In genomic region chr10:103139803-103140202, GRCh38 we compare ENCODE assay signal across 17 cellular contexts.
"Had no signal": no experiment of that assay in that cellular context is flagged by ENCODE, and none has a peak within 500 bp of the region (broad histone marks: within the 10 kb centered on the region; RNA-seq: fewer than 3 reads in every experiment).

No MANE protein-coding gene starts in this region.

- H3K4me3 Mint-ChIP-seq: activated naive CD8-positive, alpha-beta T cell treated with anti-CD3 and anti-CD28 coated beads, Interleukin-2, amount 10 ng/mL, durations not matched to agents 7 days and 5 days had no signal

- H3K9me3 ChIP-seq: gastroesophageal sphincter, thyroid gland, uterus had no signal

- H3K36me3 ChIP-seq: uterus had no signal

- DNase-seq: activated CD4-positive, alpha-beta T cell treated with anti-CD3 and anti-CD28 coated beads for 4 hours; activated effector memory CD4-positive, alpha-beta T cell treated with Interleukin-2 at 50 U/mL for 16 hours; activated naive CD8-positive, alpha-beta T cell treated with anti-CD3 and anti-CD28 coated beads, Interleukin-2, amount 10 ng/mL, durations not matched to agents 7 days and 5 days; activated T-cell treated with anti-CD3 and anti-CD28 coated beads, Interleukin-2, amount 50 U/mL, for 1 hour; anterior cingulate cortex; cerebellar nuclear complex; kidney; left ventricle myocardium superior; mesendoderm; small intestine; T1000; thyroid gland; uterus had no signal

- H3K27ac Mint-ChIP-seq: activated naive CD8-positive, alpha-beta T cell treated with anti-CD3 and anti-CD28 coated beads, Interleukin-2, amount 10 ng/mL, durations not matched to agents 7 days and 5 days had no signal

- H3K9ac ChIP-seq: parathyroid adenoma had no signal

- H3K27me3 Mint-ChIP-seq: activated naive CD8-positive, alpha-beta T cell treated with anti-CD3 and anti-CD28 coated beads, Interleukin-2, amount 10 ng/mL, durations not matched to agents 7 days and 5 days had no signal

- H3K4me1 Mint-ChIP-seq: activated naive CD8-positive, alpha-beta T cell treated with anti-CD3 and anti-CD28 coated beads, Interleukin-2, amount 10 ng/mL, durations not matched to agents 7 days and 5 days had no signal

- H3K4me3 ChIP-seq: gastroesophageal sphincter, hepatocyte, thyroid gland, uterus had no signal

- H3K27ac ChIP-seq: gastroesophageal sphincter, hepatocyte, parathyroid adenoma, thyroid gland, uterus, VCaP had no signal

- H3K4me2 ChIP-seq: hepatocyte had no signal

- H3K4me1 ChIP-seq: uterus had no signal

- H2AFZ ChIP-seq: hepatocyte, parathyroid adenoma had no signal

- ATAC-seq: gastroesophageal sphincter, left ventricle myocardium superior had no signal

- H3K27me3 ChIP-seq: gastroesophageal sphincter, hepatocyte, thyroid gland, uterus had no signal
